ENCODE assay signal across 11 cellular contexts in the genomic region with DNA sequence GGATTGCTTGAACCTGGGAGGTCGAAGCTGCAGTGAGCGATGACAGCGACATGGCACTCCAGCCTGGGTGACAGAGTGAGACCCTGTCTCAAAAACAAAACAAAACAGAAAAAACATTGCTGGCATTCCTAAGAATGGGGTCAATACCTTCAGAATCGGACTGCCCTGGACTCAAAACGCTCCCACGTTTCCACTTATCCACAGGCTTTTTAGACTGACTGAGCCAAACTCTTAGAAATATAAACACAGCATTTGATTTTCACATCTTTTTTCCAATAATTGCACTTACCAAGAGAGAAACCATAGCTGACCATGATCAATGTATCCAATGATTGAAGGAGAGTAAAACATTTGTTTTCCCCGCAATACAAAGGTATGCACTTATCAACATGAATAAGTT.
"Had no signal": no experiment of that assay in that cellular context is flagged by ENCODE, and none has a peak within 500 bp of the region (broad histone marks: within the 10 kb centered on the region; RNA-seq: fewer than 3 reads in every experiment).

No MANE protein-coding gene starts in this region.

- H3K36me3 ChIP-seq: HAP-1 had no signal

- ATAC-seq: GM23338, HCT116 had no signal

- H3K9ac ChIP-seq: GM23248 had no signal

- H2AFZ ChIP-seq: GM23248, GM23338 had no signal

- H3K4me3 ChIP-seq: GM23248, GM23338, HAP-1 had no signal

- H3K27ac Mint-ChIP-seq: GM23338, H9, HFFc6 had no signal

- H3K4me3 Mint-ChIP-seq: GM23338, H9, HFFc6 had no signal

- FAIRE-seq: H1, H54 had no signal

- DNase-seq: GM23248, GOT3, H7, H9, HCEC 1CT, HFFc6 had no signal

- H3K9me3 Mint-ChIP-seq: GM23338, H9, HFFc6 had no signal

- H3K9me3 ChIP-seq: HAP-1 had no signal

- H3K4me2 ChIP-seq: GM23338 had no signal

- H3K27ac ChIP-seq: GM23248 had no signal
